In genomic region chr17:16428098-16428882, GRCh38 we compare ENCODE assay signal across 8 cellular contexts. TPM values are rescaled to one million over a fixed set of nuclear protein-coding genes. Genes with fewer than 3 reads are reported as not detected.
A peak's percentile ranks its signal among the peaks of the same experiment; 100 is the strongest.
DNase-seq lines count a peak whose midpoint lies in the region; ATAC-seq and TF ChIP-seq lines count a peak whose summit lies in the region.

No MANE protein-coding gene starts in this region.

- H3K27ac ChIP-seq in OCI-LY7 (ENCODE audit: low read depth, low read length, poor library complexity, severe bottlenecking) (no peak overlapping the region), coronary artery (no peak overlapping the region)

- H3K36me3 ChIP-seq in OCI-LY7 (ENCODE audit: insufficient read depth, low read length): no peaks in the 10 kb centered on the region

- no peak overlapping the region for H3K4me3 ChIP-seq in OCI-LY7 (ENCODE audit: low read depth, low read length, poor library complexity, severe bottlenecking)
- no peak overlapping the region for H3K4me3 ChIP-seq in astrocyte of the cerebellum (ENCODE audit: low read depth, low read length)
- no peak overlapping the region for H3K4me3 ChIP-seq in coronary artery

- H4K20me1 ChIP-seq in OCI-LY7 (ENCODE audit: insufficient read depth, low read length): no peaks in the 10 kb centered on the region

- intact Hi-C loops in OCI-LY7 (cut with micrococcal nuclease; ENCODE audit: unreplicated experiment): loop anchor here (1.0 kb wide), 1 partner anchor 93 kb away; no protein-coding TSS in a partner anchor

- DNase-seq in activated CD4-positive, CD25-positive, alpha-beta regulatory T cell treated with anti-CD3 and anti-CD28 coated beads, Interleukin-2, amount 50 U/mL, for 72 hours: no peak
- DNase-seq in OCI-LY7 (ENCODE audit: low spot score): peak; percentile 72
- DNase-seq in astrocyte of the cerebellum (ENCODE audit: low read depth): no peak
- peak; percentile 79 for DNase-seq in left kidney (ENCODE audit: low read depth, low spot score)
- peak; percentile 72 for DNase-seq in stimulated activated naive CD8-positive, alpha-beta T cell treated with anti-CD3 and anti-CD28 coated beads, Interleukin-15, Interleukin-2, amounts not matched to agents 100 U/mL and 50 U/mL, for 24 hours
- DNase-seq in HK-2 (ENCODE audit: unreplicated experiment): no peak
- DNase-seq in coronary artery (ENCODE audit: low spot score): no peak

- no peak overlapping the region for H3K4me2 ChIP-seq in OCI-LY7 (ENCODE audit: low read length)

- no TSS peak for BruUV-seq in OCI-LY7 (replicated peaks; lab: Mats Ljungman, UMichigan)

- peak; percentile 74 to 85 for ATAC-seq in activated CD4-positive, CD25-positive, alpha-beta regulatory T cell treated with anti-CD3 and anti-CD28 coated beads, Interleukin-2, amount 50 U/mL, for 24 hours
- peak; percentile 86 for ATAC-seq in stimulated activated naive CD8-positive, alpha-beta T cell treated with anti-CD3 and anti-CD28 coated beads, Interleukin-15, Interleukin-2, amounts not matched to agents 100 U/mL and 50 U/mL, for 24 hours

- no peaks in the 10 kb centered on the region for H3K4me1 ChIP-seq in OCI-LY7 (ENCODE audit: insufficient read depth, low read length, poor library complexity, severe bottlenecking)

- H3K79me2 ChIP-seq in OCI-LY7 (ENCODE audit: insufficient read depth, low read depth, low read length): no peaks in the 10 kb centered on the region

- no peaks in the 10 kb centered on the region for H3K9me2 ChIP-seq in OCI-LY7 (ENCODE audit: insufficient read depth, low read length)

- CTCF ChIA-PET in OCI-LY7 (lab: Charles Lee; ENCODE audit: unreplicated experiment): interaction anchor here (0.6 to 2.0 kb wide), 6 partner anchors 9 to 242 kb away, joined by 3 to 10 read pairs (median 4); no protein-coding TSS in a partner anchor

- H3K9me3 ChIP-seq in OCI-LY7 (ENCODE audit: low read length): no peaks in the 10 kb centered on the region

- TF ChIP-seq CTCF in OCI-LY7 (conservative IDR thresholded peaks at IDR 0.05; ENCODE audit: low read length) (peak; percentile 81), astrocyte of the cerebellum (IDR thresholded peaks at IDR 0.05; ENCODE audit: low read depth, low read length, missing control alignments) (peak; percentile 61), coronary artery (IDR thresholded peaks at IDR 0.05) (no peak)

- peak overlapping the region; percentile 45; the same call in 1 of the 2 replicates for H2AFZ ChIP-seq in OCI-LY7 (ENCODE audit: low read length)

- in situ Hi-C loops in astrocyte of the cerebellum (cut with HindIII; ENCODE audit: low sequenced_read_pairs): no loop called here

- POLR2A ChIA-PET in OCI-LY7 (lab: Charles Lee): interaction anchor here (0.5 to 1.4 kb wide), 5 partner anchors 10 to 288 kb away, joined by 3 to 10 read pairs (median 3); no protein-coding TSS in a partner anchor

RNA-seq across cellular contexts. Expression of gene TRPV2, which starts 12.9 kb away (rescaled TPM):
- total RNA-seq in OCI-LY7 (2014; rRNA removed; shearing (Covaris generic)): 10.5 and 15.4 TPM in 2 replicates
- 4.9 and 5.3 TPM in 2 replicates for total RNA-seq in OCI-LY7 (2022)

RNA-seq across cellular contexts. Expression of gene UBB, which starts 47.4 kb away (rescaled TPM):
- total RNA-seq in OCI-LY7 (2014; rRNA removed; shearing (Covaris generic)): 2,854 and 2,972 TPM in 2 replicates
- 1,291 and 1,479 TPM in 2 replicates for total RNA-seq in OCI-LY7 (2022)

Comparison
In these comparisons a context has a peak if more than half of its experiments do, and no peak if none do; other contexts are left out.
1. DNase-seq: peak in OCI-LY7 (single experiment), left kidney (single experiment) and stimulated activated naive CD8-positive, alpha-beta T cell treated with anti-CD3 and anti-CD28 coated beads, Interleukin-15, Interleukin-2, amounts not matched to agents 100 U/mL and 50 U/mL, for 24 hours (single experiment); none in activated CD4-positive, CD25-positive, alpha-beta regulatory T cell treated with anti-CD3 and anti-CD28 coated beads, Interleukin-2, amount 50 U/mL, for 72 hours (single experiment), astrocyte of the cerebellum (single experiment), HK-2 (single experiment) and coronary artery (single experiment).